10 cellular contexts compared by ENCODE assay signal in the genomic region with DNA sequence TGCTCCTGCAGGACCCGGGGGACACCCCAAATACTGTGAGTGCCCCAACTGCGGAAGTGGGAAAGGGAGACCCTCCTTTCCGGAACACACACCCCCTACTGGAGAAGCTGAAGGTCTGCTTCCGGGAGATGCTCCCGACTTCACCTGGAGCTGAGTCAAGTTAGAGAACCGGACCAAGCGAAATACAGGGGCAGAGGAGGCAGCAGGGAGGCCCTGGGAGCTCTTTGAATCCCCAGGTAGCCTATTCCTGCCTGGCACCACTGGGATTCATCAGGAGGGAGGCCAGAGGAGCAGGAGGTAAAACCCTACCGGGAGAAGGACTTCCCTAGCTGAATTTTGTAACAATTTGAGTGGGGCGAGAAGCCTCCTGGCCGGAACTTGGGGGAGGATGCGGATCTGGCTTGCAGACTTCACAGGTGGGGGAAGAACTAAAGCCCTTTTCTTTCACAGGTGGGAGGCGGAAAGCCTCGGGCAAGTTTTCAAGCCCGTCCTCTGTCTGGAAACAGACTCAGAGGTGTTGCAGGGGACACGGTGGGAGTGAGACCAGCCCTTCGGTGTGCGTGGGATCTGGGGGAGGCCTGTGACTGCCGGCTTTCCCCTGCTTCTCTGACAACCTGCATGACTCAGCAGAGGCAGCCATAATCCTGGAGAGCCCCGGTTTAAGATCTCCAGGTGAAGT. TPM values are rescaled to one million over a fixed set of nuclear protein-coding genes. Genes with fewer than 3 reads are reported as not detected.
DNase-seq lines count a peak whose midpoint lies in the region; ATAC-seq and TF ChIP-seq lines count a peak whose summit lies in the region.
"Had no signal": no experiment of that assay in that cellular context is flagged by ENCODE, and none has a peak within 500 bp of the region (broad histone marks: within the 10 kb centered on the region; RNA-seq: fewer than 3 reads in every experiment).

No MANE protein-coding gene starts in this region.

- H3K27ac Mint-ChIP-seq in neural crest cell (ENCODE audit: unreplicated experiment), result no peak overlapping the region
- H3K27ac Mint-ChIP-seq: dendritic cell treated with granulocyte-macrophage colony-stimulating factor and Interleukin-4, amounts not matched to agents 40 ng/mL and 50 ng/mL, for 4 days had no signal

- BruUV-seq in mammary epithelial cell (replicated peaks; lab: Mats Ljungman, UMichigan), result no TSS peak

- peak overlapping the region; percentile 68 for H3K27ac ChIP-seq in MM.1S (ENCODE audit: low read length)
- H3K27ac ChIP-seq in mammary epithelial cell (ENCODE audit: insufficient read depth, low read depth, low read length), result peak overlapping the region; percentile 94
- H3K27ac ChIP-seq: HL-60 had no signal

- no peaks in the 10 kb centered on the region for H3K36me3 Mint-ChIP-seq in neural crest cell (ENCODE audit: low read depth)

- H3K79me2 ChIP-seq in MM.1S (ENCODE audit: low read length), result peaks cover 51% of the 10 kb centered on the region
- peaks cover 44% of the 10 kb centered on the region for H3K79me2 ChIP-seq in mammary epithelial cell (ENCODE audit: insufficient read depth, low read length)

- WGBS in mammary epithelial cell (ENCODE audit: low coverage, missing lambda C conversion rate), result 1% methylated on average over 18 of the region's 19 CpGs

- H3K36me3 ChIP-seq in MM.1S (replicated peaks; ENCODE audit: insufficient read depth, low read length) (no peaks in the 10 kb centered on the region; the same call in 1 of the 2 replicates), mammary epithelial cell (ENCODE audit: insufficient read depth, low read length) (peaks cover 6% of the 10 kb centered on the region)

- H3K9ac ChIP-seq in MM.1S (ENCODE audit: low read length), result peak overlapping the region; percentile 63
- H3K9ac ChIP-seq in mammary epithelial cell (ENCODE audit: insufficient read depth, low read length), result peak overlapping the region; percentile 93

- peaks cover 51% of the 10 kb centered on the region for H3K27me3 Mint-ChIP-seq in neural crest cell (ENCODE audit: low read depth)

- peaks cover 36% of the 10 kb centered on the region for H3K4me1 ChIP-seq in MM.1S (ENCODE audit: low read length)
- H3K4me1 ChIP-seq in mammary epithelial cell (ENCODE audit: insufficient read depth, low read length), result peaks cover 14% of the 10 kb centered on the region

- H3K4me2 ChIP-seq in MM.1S (ENCODE audit: low read depth, low read length) (peak overlapping the region; percentile 92), mammary epithelial cell (ENCODE audit: insufficient read depth, low read depth, low read length) (peak overlapping the region; percentile 90)

- no peaks in the 10 kb centered on the region for H3K9me3 ChIP-seq in MM.1S (replicated peaks; ENCODE audit: insufficient read depth, low read length)
- no peaks in the 10 kb centered on the region for H3K9me3 ChIP-seq in mammary epithelial cell (replicated peaks; ENCODE audit: insufficient read depth, low read length)

- H3K4me1 Mint-ChIP-seq in neural crest cell, result no peaks in the 10 kb centered on the region

- H2AFZ ChIP-seq in MM.1S (ENCODE audit: low read length) (peak overlapping the region; percentile 68), mammary epithelial cell (ENCODE audit: low read depth, low read length) (peak overlapping the region; percentile 91)

- TF ChIP-seq CTCF in MM.1S (IDR thresholded peaks at IDR 0.05; ENCODE audit: low read length) (peak; percentile 60), mammary epithelial cell (conservative IDR thresholded peaks at IDR 0.05 in 1 of 2, IDR thresholded peaks at IDR 0.05 in 1 of 2; ENCODE audit: extremely low read depth in 1 of 2, insufficient read depth in 1 of 2, low read depth in 1 of 2, low read length in 2 of 2) (peak; percentile 55 to 72), neural crest cell (conservative IDR thresholded peaks at IDR 0.05) (peak; percentile 52)

- H4K20me1 ChIP-seq in MM.1S (ENCODE audit: insufficient read depth, low read length) (0 out of 2 replicates have a peak, but pooled peaks cover 4% of the 10 kb centered on the region), mammary epithelial cell (ENCODE audit: insufficient read depth, low read length) (no peaks in the 10 kb centered on the region)

- no peaks in the 10 kb centered on the region for H3K27me3 ChIP-seq in MM.1S (replicated peaks; ENCODE audit: insufficient read depth, low read length)
- H3K27me3 ChIP-seq in mammary epithelial cell (ENCODE audit: insufficient read depth, low read length), result no peaks in the 10 kb centered on the region

- DNase-seq in Caki2 (ENCODE audit: low read depth) (peak; percentile 16), MM.1S (peak; percentile 83), mammary epithelial cell (peak; percentile 79), neural crest cell (ENCODE audit: low read depth, low spot score) (no peak), inferior parietal cortex (ENCODE audit: extremely low spot score) (no peak), NCI-H510A treated with DMSO at 0.1 percent for 48 hours (lab: John Stamatoyannopoulos, UW) (no peak), cerebellar nuclear complex (lab: John Stamatoyannopoulos, UW) (no peak)

- CTCF ChIA-PET in mammary epithelial cell (lab: Charles Lee; ENCODE audit: low non-redundant PET), result interaction anchor here (0.6 to 1.2 kb wide), 5 partner anchors 22 to 257 kb away, joined by 3 to 8 read pairs (median 4); partner anchors contain the start of gene TEKT1

- in situ Hi-C loops in Caki2 (cut with HindIII; ENCODE audit: low pct_unique_long_range_greater_than_20kb, low sequenced_read_pairs) (no loop called here), mammary epithelial cell (cut with MboI; ENCODE audit: low sequenced_read_pairs in 2 of 2) (loop anchor here in 1 of 2 donors (5.0 kb wide), 1 partner anchor 158 kb away; the partner anchor contains the start of gene RNASEK)

- no peaks in the 10 kb centered on the region for H3K9me3 Mint-ChIP-seq in neural crest cell
- H3K9me3 Mint-ChIP-seq: dendritic cell treated with granulocyte-macrophage colony-stimulating factor and Interleukin-4, amounts not matched to agents 40 ng/mL and 50 ng/mL, for 4 days had no signal

- dilution Hi-C loops in mammary epithelial cell (cut with HindIII; ENCODE audit: low sequenced_read_pairs), result loop anchor here (25.0 kb wide), 1 partner anchor 192 kb away; the partner anchor contains the start of genes C17orf100 and MED31

- H3K4me3 Mint-ChIP-seq in neural crest cell, result no peak overlapping the region
- H3K4me3 Mint-ChIP-seq: dendritic cell treated with granulocyte-macrophage colony-stimulating factor and Interleukin-4, amounts not matched to agents 40 ng/mL and 50 ng/mL, for 4 days had no signal

- intact Hi-C loops in mammary epithelial cell (cut with micrococcal nuclease), result loop anchor here (1.0 to 2.0 kb wide), 3 partner anchors 15 to 55 kb away; no protein-coding TSS in a partner anchor

- H3K9me2 ChIP-seq in MM.1S (replicated peaks; ENCODE audit: insufficient read depth, low read length), result no peaks in the 10 kb centered on the region

- H3K4me3 ChIP-seq in MM.1S (ENCODE audit: low read length), result peak overlapping the region; percentile 87
- peak overlapping the region; percentile 58 to 59 (median 59) for H3K4me3 ChIP-seq in mammary epithelial cell (replicated peaks in 1 of 3; ENCODE audit: insufficient read depth in 1 of 3, low read depth in 2 of 3, low read length in 3 of 3)

- ATAC-seq in GM18873 (IDR thresholded peaks at IDR 0.05; ENCODE audit: low FRiP score, unreplicated experiment), result no peak

- peaks cover 13% of the 10 kb centered on the region for H3F3A ChIP-seq in MM.1S (ENCODE audit: insufficient read depth, low read length)

RNA-seq across cellular contexts. Expression of gene TEKT1, which starts 22.4 kb away (rescaled TPM):
- not detected in 2 replicates for total RNA-seq in Caki2 (2014; rRNA removed; shearing (Covaris generic); ENCODE audit: low replicate concordance)
- total RNA-seq in mammary epithelial cell (not detected), neural crest cell (not detected in 2 replicates)
- not detected for polyA plus RNA-seq in mammary epithelial cell
- polyA minus RNA-seq in mammary epithelial cell, result not detected

Comparison
In these comparisons a context has a peak if more than half of its experiments do, and no peak if none do; other contexts are left out.
1. DNase-seq: peak in Caki2 (single experiment), MM.1S (single experiment) and mammary epithelial cell (single experiment); none in neural crest cell (single experiment), inferior parietal cortex (single experiment), NCI-H510A treated with DMSO at 0.1 percent for 48 hours (single experiment) and cerebellar nuclear complex (0 of 2).
2. Peak in every context shown above with its lines, with median percentiles within 50 percentile points of each other: CTCF ChIP-seq.